In genomic region chr13:46622918-46623256, GRCh38 we compare ENCODE assay signal across 9 cellular contexts.
DNase-seq lines count a peak whose midpoint lies in the region; ATAC-seq, FAIRE-seq and TF ChIP-seq lines count a peak whose summit lies in the region.
"Had no signal": no experiment of that assay in that cellular context is flagged by ENCODE, and none has a peak within 500 bp of the region (broad histone marks: within the 10 kb centered on the region; RNA-seq: fewer than 3 reads in every experiment).

No MANE protein-coding gene starts in this region.

- H4K20me1 ChIP-seq in OCI-LY7 (ENCODE audit: insufficient read depth, low read length) = 0 out of 2 replicates have a peak, but pooled peaks cover 23% of the 10 kb centered on the region

- no TSS peak for BruUV-seq in OCI-LY7 (replicated peaks; lab: Mats Ljungman, UMichigan)

- peak overlapping the region; percentile 86 for H3K4me2 ChIP-seq in OCI-LY7 (ENCODE audit: low read length)

- peaks cover 48% of the 10 kb centered on the region for H3K4me1 Mint-ChIP-seq in chondrocyte (ENCODE audit: low read depth)

- DNase-seq in GM12891 (ENCODE audit: insufficient read length, low spot score) (no peak), OCI-LY7 (ENCODE audit: low spot score) (peak; percentile 25), fibroblast of villous mesenchyme (ENCODE audit: low read depth) (peak; percentile 92), sigmoid colon (peak; percentile 91), chondrocyte (ENCODE audit: low spot score) (no peak), SIG-M5 treated with dmso at 0.1 percent for 504 hours (lab: John Stamatoyannopoulos, UW; ENCODE audit: unreplicated experiment) (no peak), H54 (ENCODE audit: insufficient read length, low spot score) (no peak)
- DNase-seq: islet precursor cell had no signal

- H3K4me1 ChIP-seq in OCI-LY7 (ENCODE audit: insufficient read depth, low read length, poor library complexity, severe bottlenecking) (peaks cover 85% of the 10 kb centered on the region), sigmoid colon (peaks cover 0 to 75% (median 57%) of the 10 kb centered on the region in 4 donors)

- POLR2A ChIA-PET in OCI-LY7 (lab: Charles Lee) = interaction anchor here (0.7 to 3.6 kb wide), 17 partner anchors 8 to 597 kb away, joined by 3 to 33 read pairs (median 5); no protein-coding TSS in a partner anchor

- no peaks in the 10 kb centered on the region for H3K9me2 ChIP-seq in OCI-LY7 (ENCODE audit: insufficient read depth, low read length)

- no peaks in the 10 kb centered on the region for H3K36me3 Mint-ChIP-seq in chondrocyte (ENCODE audit: low read depth)

- H3K9me3 ChIP-seq in OCI-LY7 (ENCODE audit: low read length) = no peaks in the 10 kb centered on the region
- no peaks in the 10 kb centered on the region for H3K9me3 ChIP-seq in sigmoid colon

- H3K36me3 ChIP-seq in OCI-LY7 (ENCODE audit: insufficient read depth, low read length) (no peaks in the 10 kb centered on the region; the same call in 1 of the 2 replicates), sigmoid colon (no peaks in the 10 kb centered on the region)

- H3K27ac Mint-ChIP-seq in chondrocyte (ENCODE audit: unreplicated experiment) = no peak overlapping the region

- WGBS in sigmoid colon, 2 donors = 41 to 57% methylated on average over 3 of the region's 3 CpGs

- CTCF ChIA-PET in OCI-LY7 (lab: Charles Lee; ENCODE audit: unreplicated experiment) = interaction anchor here (0.7 to 1.7 kb wide), 3 partner anchors 19 to 86 kb away, joined by 3 to 11 read pairs (median 3); no protein-coding TSS in a partner anchor

- H2AFZ ChIP-seq in OCI-LY7 (ENCODE audit: low read length) = no peak overlapping the region

- H3K27me3 Mint-ChIP-seq in chondrocyte (ENCODE audit: low read depth) = no peaks in the 10 kb centered on the region

- peak overlapping the region; percentile 55 for H3K27ac ChIP-seq in OCI-LY7 (ENCODE audit: low read depth, low read length, poor library complexity, severe bottlenecking)
- H3K27ac ChIP-seq in sigmoid colon = peak overlapping the region; percentile 73 to 80 (median 76)

- no peaks in the 10 kb centered on the region for H3K27me3 ChIP-seq in sigmoid colon

- ATAC-seq in HG03457 (IDR thresholded peaks at IDR 0.05; ENCODE audit: unreplicated experiment) = no peak

- FAIRE-seq in GM12891 (lab: Jason Lieb, UNC) = peak; percentile 82
- no peak for FAIRE-seq in H54 (lab: Jason Lieb, UNC)

- peak in 1 of 4 donors; percentile 12 for TF ChIP-seq EP300 in sigmoid colon (IDR thresholded peaks at IDR 0.05)

- no peak for TF ChIP-seq CTCF in OCI-LY7 (conservative IDR thresholded peaks at IDR 0.05; ENCODE audit: low read length)
- no peak for TF ChIP-seq CTCF in fibroblast of villous mesenchyme (IDR thresholded peaks at IDR 0.05; ENCODE audit: insufficient read depth, low read depth, low read length)
- TF ChIP-seq CTCF in sigmoid colon (IDR thresholded peaks at IDR 0.05) = no peak
- no peak for TF ChIP-seq CTCF in chondrocyte (IDR thresholded peaks at IDR 0.05)

- intact Hi-C loops in OCI-LY7 (cut with micrococcal nuclease; ENCODE audit: unreplicated experiment) (no loop called here), sigmoid colon (cut with DNase I) (loop anchor here (5.0 kb wide), 1 partner anchor 34 kb away; no protein-coding TSS in a partner anchor)

- H3K4me3 ChIP-seq in OCI-LY7 (ENCODE audit: low read depth, low read length, poor library complexity, severe bottlenecking) (peak overlapping the region; percentile 49), fibroblast of villous mesenchyme (ENCODE audit: low read depth, low read length) (no peak overlapping the region), sigmoid colon (peak overlapping the region in 1 of 4 donors; percentile 10)

- peaks cover 97% of the 10 kb centered on the region for H3K79me2 ChIP-seq in OCI-LY7 (ENCODE audit: insufficient read depth, low read depth, low read length)

- TF ChIP-seq POLR2A in GM12891 (IDR thresholded peaks at IDR 0.05; ENCODE audit: low read depth, low read length) (no peak), sigmoid colon (IDR thresholded peaks at IDR 0.05) (no peak), H54 (IDR thresholded peaks at IDR 0.05; ENCODE audit: low read depth, low read length) (no peak)

- H3K4me3 Mint-ChIP-seq in chondrocyte (ENCODE audit: unreplicated experiment) = no peak overlapping the region

- H3K9me3 Mint-ChIP-seq in chondrocyte (ENCODE audit: low read depth) = no peaks in the 10 kb centered on the region

TF ChIP-seq in GM12891, 5 proteins besides CTCF, POLR2A, EP300 and RAD21:
- TF ChIP-seq TAF1 (IDR thresholded peaks at IDR 0.05; ENCODE audit: low read depth, low read length) (no peak), POLR2AphosphoS5 (IDR thresholded peaks at IDR 0.05; ENCODE audit: low read depth, low read length) (no peak), SPI1 (IDR thresholded peaks at IDR 0.05; ENCODE audit: low read depth, low read length) (no peak), PAX5 (IDR thresholded peaks at IDR 0.05; ENCODE audit: insufficient read depth, low read length, severe bottlenecking) (no peak), POU2F2 (IDR thresholded peaks at IDR 0.05; ENCODE audit: low read depth, low read length) (no peak)

Comparison
In these comparisons a context has a peak if more than half of its experiments do, and no peak if none do; other contexts are left out.
1. DNase-seq: peak in OCI-LY7 (single experiment), fibroblast of villous mesenchyme (single experiment) and sigmoid colon (single experiment); none in GM12891 (single experiment), chondrocyte (single experiment), SIG-M5 treated with dmso at 0.1 percent for 504 hours (single experiment) and H54 (single experiment).